In genomic region chr10:111175786-111176185, GRCh38 we compare ENCODE assay signal across 17 cellular contexts.
DNase-seq lines count a peak whose midpoint lies in the region; ATAC-seq and TF ChIP-seq lines count a peak whose summit lies in the region.
"Had no signal": no experiment of that assay in that cellular context is flagged by ENCODE, and none has a peak within 500 bp of the region (broad histone marks: within the 10 kb centered on the region; RNA-seq: fewer than 3 reads in every experiment).

No MANE protein-coding gene starts in this region.

- no peak overlapping the region for H3K18ac ChIP-seq in trophoblast cell (ENCODE audit: low read length)

- H3K4ac ChIP-seq in trophoblast cell (ENCODE audit: low read depth, low read length) = no peak overlapping the region

- H4K8ac ChIP-seq in trophoblast cell (ENCODE audit: low read depth, low read length) = no peak overlapping the region

- H3K36me3 ChIP-seq in trophoblast cell (ENCODE audit: control insufficient read depth in 1 of 2, insufficient read depth in 2 of 2, low read length in 2 of 2) (no peaks in the 10 kb centered on the region), prostate gland (no peaks in the 10 kb centered on the region), left lung (no peaks in the 10 kb centered on the region)
- H3K36me3 ChIP-seq: MG63 had no signal

- H2BK5ac ChIP-seq in trophoblast cell (ENCODE audit: low read depth, low read length, poor library complexity) = no peak overlapping the region

- H3K36me3 Mint-ChIP-seq in chondrocyte (ENCODE audit: low read depth) = no peaks in the 10 kb centered on the region

- WGBS in trophoblast cell (ENCODE audit: extremely low coverage, insufficient coverage, insufficient read length) = no CpG with 5 or more reads among the region's 3 CpGs
- 77% methylated on average over 3 of the region's 3 CpGs for WGBS in prostate gland

- no peak overlapping the region for H4K12ac ChIP-seq in trophoblast cell (ENCODE audit: low read depth, low read length)

- H3K79me1 ChIP-seq in trophoblast cell (ENCODE audit: low read length) = no peaks in the 10 kb centered on the region

- no peak overlapping the region for H3K4me2 ChIP-seq in trophoblast cell (ENCODE audit: low read length)
- H3K4me2 ChIP-seq: GM23338 had no signal

- peaks cover 0 to 2% of the 10 kb centered on the region in 2 experiments for H3K4me1 ChIP-seq in trophoblast cell (ENCODE audit: control insufficient read depth in 1 of 2, insufficient read depth in 2 of 2, low read length in 2 of 2)
- no peaks in the 10 kb centered on the region for H3K4me1 ChIP-seq in prostate gland (replicated peaks)
- no peaks in the 10 kb centered on the region for H3K4me1 ChIP-seq in left lung

- DNase-seq in LHCN-M2 (ENCODE audit: low read depth) (peak; percentile 55), erythroblast (lab: John Stamatoyannopoulos, UW) (peak; percentile 56 to 88), trophoblast cell (peak; percentile 67 to 80), chondrocyte (ENCODE audit: low spot score) (no peak), prostate gland (ENCODE audit: low spot score) (no peak), left lung (no peak)
- DNase-seq: DMS79, MG63, NCI-H1048, NCI-H1436 treated with DMSO at 0.1 percent for 48 hours, NCI-H2081 treated with DMSO at 0.1 percent for 48 hours, NCI-H446 treated with DMSO at 0.1 percent for 48 hours, Right ventricle myocardium superior had no signal

- no peak overlapping the region for H2BK120ac ChIP-seq in trophoblast cell (ENCODE audit: insufficient read depth, low read length, poor library complexity)

- no peak overlapping the region for H3K4me3 ChIP-seq in trophoblast cell (ENCODE audit: low read depth, low read length)
- H3K4me3 ChIP-seq in prostate gland = no peak overlapping the region
- no peak overlapping the region for H3K4me3 ChIP-seq in left lung
- H3K4me3 ChIP-seq: GM23338, MG63 had no signal

- no peak overlapping the region for H2AK5ac ChIP-seq in trophoblast cell (ENCODE audit: low read length)

- H3K27me3 ChIP-seq in trophoblast cell (ENCODE audit: insufficient read depth, low read length) = no peaks in the 10 kb centered on the region
- no peaks in the 10 kb centered on the region for H3K27me3 ChIP-seq in prostate gland (replicated peaks; ENCODE audit: insufficient read depth)
- no peaks in the 10 kb centered on the region for H3K27me3 ChIP-seq in left lung
- H3K27me3 ChIP-seq: MG63 had no signal

- no peaks in the 10 kb centered on the region for H3K79me2 ChIP-seq in trophoblast cell (ENCODE audit: control insufficient read depth, insufficient read depth, low read length, poor library complexity)

- no peaks in the 10 kb centered on the region for H3K9me3 ChIP-seq in trophoblast cell (ENCODE audit: insufficient read depth, low read depth, low read length)
- H3K9me3 ChIP-seq in prostate gland = no peaks in the 10 kb centered on the region
- no peaks in the 10 kb centered on the region for H3K9me3 ChIP-seq in left lung
- H3K9me3 ChIP-seq: MG63 had no signal

- no peak overlapping the region for H3K23ac ChIP-seq in trophoblast cell (ENCODE audit: low read length)

- no peak overlapping the region for H3K27ac Mint-ChIP-seq in chondrocyte (ENCODE audit: unreplicated experiment)
- H3K27ac Mint-ChIP-seq: GM23338 had no signal

- H3K27ac ChIP-seq in trophoblast cell (ENCODE audit: low read depth, low read length) (no peak overlapping the region), prostate gland (no peak overlapping the region), left lung (no peak overlapping the region)
- H3K27ac ChIP-seq: C4-2B had no signal

- H3K9me3 Mint-ChIP-seq in chondrocyte (ENCODE audit: low read depth) = no peaks in the 10 kb centered on the region
- H3K9me3 Mint-ChIP-seq: GM23338 had no signal

- peaks cover 11% of the 10 kb centered on the region for H3K27me3 Mint-ChIP-seq in chondrocyte (ENCODE audit: low read depth)

- H2BK12ac ChIP-seq in trophoblast cell (ENCODE audit: low read length) = no peak overlapping the region

- TF ChIP-seq CTCF in chondrocyte (IDR thresholded peaks at IDR 0.05) (no peak), prostate gland (IDR thresholded peaks at IDR 0.05) (no peak), left lung (IDR thresholded peaks at IDR 0.05) (no peak)

- H3K9ac ChIP-seq in trophoblast cell (ENCODE audit: low read length) = no peak overlapping the region

- TF ChIP-seq POLR2A in erythroblast (IDR thresholded peaks at IDR 0.05; ENCODE audit: low read length) (no peak), prostate gland (IDR thresholded peaks at IDR 0.05) (no peak)

- no peak overlapping the region for H3K4me3 Mint-ChIP-seq in chondrocyte (ENCODE audit: unreplicated experiment)
- H3K4me3 Mint-ChIP-seq: GM23338 had no signal

- ATAC-seq in SK-N-SH treated with all-trans-retinoic acid at 6 μM for 48 hours = no peak
- no peak for ATAC-seq in left lung
- ATAC-seq: GM23338, HepG2 had no signal

- H3K14ac ChIP-seq in trophoblast cell (ENCODE audit: low read length) = no peak overlapping the region

- H4K91ac ChIP-seq in trophoblast cell (ENCODE audit: low read depth, low read length) = no peak overlapping the region

- intact Hi-C loops in prostate gland (cut with DNase I) = no loop called here
- intact Hi-C loops in left lung (cut with DNase I) = no loop called here

- no peak overlapping the region for H2AFZ ChIP-seq in trophoblast cell (ENCODE audit: insufficient read depth, low read length, poor library complexity)
- H2AFZ ChIP-seq: GM23338 had no signal

- no peaks in the 10 kb centered on the region for H3K4me1 Mint-ChIP-seq in chondrocyte (ENCODE audit: low read depth)
- H3K4me1 Mint-ChIP-seq: GM23338 had no signal

TF ChIP-seq in SK-N-SH treated with all-trans-retinoic acid at 6 μM for 48 hours, 23 proteins besides CTCF, POLR2A, EP300 and RAD21:
- peak; percentile 89; the same call in 1 of the 2 replicates for TF ChIP-seq TCF4 (CRISPR knock-in tag; IDR thresholded peaks at IDR 0.05; ENCODE audit: borderline replicate concordance)
- TF ChIP-seq TSHZ2 (CRISPR knock-in tag; IDR thresholded peaks at IDR 0.05) = peak; percentile 73; the same call in 1 of the 2 replicates
- no peak for TF ChIP-seq ZC3H10 (CRISPR knock-in tag; IDR thresholded peaks at IDR 0.05)

Comparison
In these comparisons a context has a peak if more than half of its experiments do, and no peak if none do; other contexts are left out.
1. DNase-seq: peak in LHCN-M2 (single experiment), erythroblast (2 of 2) and trophoblast cell (2 of 2); none in chondrocyte (single experiment), prostate gland (single experiment) and left lung (0 of 2).